ENCODE assay signal across 9 cellular contexts in the genomic region with DNA sequence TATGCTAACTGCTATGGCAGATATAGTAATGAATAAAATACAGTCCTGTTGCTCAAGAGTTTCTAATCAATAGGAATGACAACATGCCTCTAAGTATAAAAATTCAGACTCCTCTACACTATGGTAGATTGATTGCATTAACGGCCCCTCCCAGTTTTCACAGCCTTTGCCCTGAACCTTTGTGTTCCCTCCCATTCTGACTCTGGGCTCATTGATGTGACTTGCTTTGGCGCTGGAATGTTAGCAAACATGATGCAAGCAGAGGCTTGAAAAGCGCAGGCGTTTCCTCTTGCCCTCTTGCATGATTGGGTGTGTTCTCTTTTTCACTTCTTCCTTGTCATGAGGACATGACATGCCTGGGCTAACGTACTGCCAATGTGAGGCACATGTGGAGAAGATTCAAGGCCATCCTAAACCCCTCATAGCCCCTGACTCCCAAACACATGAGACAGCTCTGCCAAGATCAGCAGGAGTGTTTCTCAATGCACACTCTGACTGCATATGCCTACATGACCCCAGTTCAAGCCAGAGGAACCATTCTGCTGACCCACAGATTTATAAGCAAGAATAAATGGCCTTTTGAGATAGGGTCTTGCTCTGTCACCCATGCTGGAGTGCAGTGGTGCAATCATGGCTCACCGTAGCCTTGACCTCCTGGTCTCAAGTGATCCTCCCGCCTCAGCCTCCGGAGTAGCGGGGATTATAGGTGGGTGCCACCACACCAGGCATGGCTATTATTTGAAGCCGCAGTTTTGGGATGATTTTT. TPM values are rescaled to one million over a fixed set of nuclear protein-coding genes. Genes with fewer than 3 reads are reported as not detected.
DNase-seq lines count a peak whose midpoint lies in the region; ATAC-seq and TF ChIP-seq lines count a peak whose summit lies in the region.
"Had no signal": no experiment of that assay in that cellular context is flagged by ENCODE, and none has a peak within 500 bp of the region (broad histone marks: within the 10 kb centered on the region; RNA-seq: fewer than 3 reads in every experiment).

No MANE protein-coding gene starts in this region.

- peak; percentile 23 for DNase-seq in EL
- DNase-seq in NOMO-1 treated with DMSO at 0.1 percent for 48 hours (lab: John Stamatoyannopoulos, UW; ENCODE audit: unreplicated experiment), result peak; percentile 91
- DNase-seq in fibroblast of pulmonary artery (ENCODE audit: low read depth), result peak; percentile 75
- DNase-seq in posterior vena cava (ENCODE audit: low spot score), result peak; percentile 82
- DNase-seq in kidney glomerular epithelial cell (lab: John Stamatoyannopoulos, UW), result no peak
- no peak for DNase-seq in osteocyte (ENCODE audit: extremely low spot score, unreplicated experiment)
- DNase-seq in stimulated activated CD4-positive, alpha-beta T cell treated with anti-CD3 and anti-CD28 coated beads, Interleukin-4, amount 100 ng/mL, for 4 hours, result no peak
- DNase-seq: brain microvascular endothelial cell had no signal

- TF ChIP-seq CTCF in fibroblast of pulmonary artery (IDR thresholded peaks at IDR 0.05; ENCODE audit: low read length, missing control alignments) (no peak), osteocyte (IDR thresholded peaks at IDR 0.05) (no peak)

- no peaks in the 10 kb centered on the region for H3K27me3 Mint-ChIP-seq in osteocyte (ENCODE audit: unreplicated experiment)

- no peaks in the 10 kb centered on the region for H3K4me1 Mint-ChIP-seq in osteocyte (ENCODE audit: unreplicated experiment)

- H3K9me3 Mint-ChIP-seq in osteocyte (ENCODE audit: unreplicated experiment), result no peaks in the 10 kb centered on the region

- no peak overlapping the region for H3K4me3 ChIP-seq in fibroblast of pulmonary artery (replicated peaks; ENCODE audit: low read depth, low read length)

- H3K36me3 Mint-ChIP-seq in osteocyte (ENCODE audit: unreplicated experiment), result no peaks in the 10 kb centered on the region

- H3K27ac Mint-ChIP-seq in osteocyte (ENCODE audit: unreplicated experiment), result no peak overlapping the region

- H3K4me3 Mint-ChIP-seq in osteocyte (ENCODE audit: unreplicated experiment), result no peak overlapping the region

- ATAC-seq in HG03354 (IDR thresholded peaks at IDR 0.05; ENCODE audit: poor library complexity, severe bottlenecking, unreplicated experiment), result no peak

- intact Hi-C loops in posterior vena cava (cut with DNase I), result no loop called here

RNA-seq across cellular contexts. Expression of a gene that starts 49.7 kb away (rescaled TPM):
- total RNA-seq in posterior vena cava (1 to 10 TPM; 3.8 to 6.3 TPM), osteocyte (not detected in 2 replicates)

Comparison
In these comparisons a context has a peak if more than half of its experiments do, and no peak if none do; other contexts are left out.
1. DNase-seq: peak in EL (single experiment), NOMO-1 treated with DMSO at 0.1 percent for 48 hours (single experiment), fibroblast of pulmonary artery (single experiment) and posterior vena cava (single experiment); none in kidney glomerular epithelial cell (single experiment), osteocyte (single experiment) and stimulated activated CD4-positive, alpha-beta T cell treated with anti-CD3 and anti-CD28 coated beads, Interleukin-4, amount 100 ng/mL, for 4 hours (0 of 2).